14 cellular contexts compared by ENCODE assay signal in the genomic region with DNA sequence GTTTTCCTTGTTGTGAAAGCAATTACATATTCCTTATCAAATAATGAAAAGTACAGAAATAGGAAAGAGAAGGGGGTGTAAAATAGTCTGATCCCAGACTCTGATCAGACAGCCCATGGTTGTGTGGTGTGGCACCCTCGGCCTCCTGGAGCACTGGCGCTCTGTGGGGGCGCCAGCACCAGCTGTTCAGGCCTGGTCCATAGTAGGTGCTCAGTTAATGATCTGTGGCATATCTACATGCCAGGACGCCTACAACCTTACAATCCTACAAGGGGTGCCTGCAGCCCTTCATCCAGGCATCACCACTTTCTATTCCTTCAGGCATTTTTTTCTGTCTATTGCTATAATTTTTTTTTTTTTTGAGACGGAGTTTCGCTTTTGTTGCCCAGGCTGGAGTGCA.
"Had no signal": no experiment of that assay in that cellular context is flagged by ENCODE, and none has a peak within 500 bp of the region (broad histone marks: within the 10 kb centered on the region; RNA-seq: fewer than 3 reads in every experiment).

No MANE protein-coding gene starts in this region.

- H3K36me3 ChIP-seq: ovary had no signal

- H3K4me3 ChIP-seq: lung, ovary, smooth muscle cell, testis had no signal

- DNase-seq: activated CD4-positive, alpha-beta T cell treated with anti-CD3 and anti-CD28 coated beads, Interleukin-2, amount 10 ng/mL, durations not matched to agents 7 days and 5 days; activated naive CD8-positive, alpha-beta T cell treated with anti-CD3 and anti-CD28 coated beads for 36 hours; amygdala; effector CD8-positive, alpha-beta T cell; foreskin melanocyte; head of caudate nucleus; kidney glomerular epithelial cell; midbrain; stimulated activated naive CD8-positive, alpha-beta T cell treated with anti-CD3 and anti-CD28 coated beads, Interleukin-15, Interleukin-2, amounts not matched to agents 100 U/mL and 50 U/mL, for 24 hours; T-helper 17 cell had no signal

- H3K9me3 ChIP-seq: ovary, testis had no signal

- H3K4me2 ChIP-seq: smooth muscle cell had no signal

- H3K4me1 ChIP-seq: testis had no signal

- H3K27me3 ChIP-seq: ovary, testis had no signal

- H3K27ac ChIP-seq: ovary, testis had no signal
